8 cellular contexts compared by ENCODE assay signal in the genomic region with DNA sequence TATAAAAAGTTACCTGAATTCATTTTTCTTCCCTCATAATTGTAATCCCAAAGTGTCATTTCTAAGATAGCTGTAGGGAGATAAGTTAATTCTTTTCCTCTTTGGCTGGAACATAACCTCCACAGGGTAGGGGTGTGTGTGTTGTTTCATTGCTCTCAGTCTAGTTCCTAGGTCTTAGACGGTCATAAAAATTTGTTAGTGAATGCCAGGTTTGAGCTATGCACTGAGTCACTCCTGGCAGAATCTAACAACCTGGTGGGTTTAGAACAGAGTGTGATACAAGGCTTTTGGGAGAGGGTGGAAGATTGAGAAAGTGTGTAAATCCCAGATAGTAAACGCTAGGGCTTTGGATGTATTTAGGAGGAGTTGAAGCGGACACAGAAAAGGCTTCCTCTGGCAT. TPM values are rescaled to one million over a fixed set of nuclear protein-coding genes. Genes with fewer than 3 reads are reported as not detected.
DNase-seq lines count a peak whose midpoint lies in the region; ATAC-seq and TF ChIP-seq lines count a peak whose summit lies in the region.

No MANE protein-coding gene starts in this region.

- intact Hi-C loops in activated CD4-positive, alpha-beta T cell treated with anti-CD3 and anti-CD28 coated beads, Interleukin-2, amount 10 ng/mL, durations not matched to agents 24 days and 14 days (cut with micrococcal nuclease) = loop anchor here (10.0 kb wide), 1 partner anchor 93 kb away; a partner anchor contains a TSS

- H3K4me1 ChIP-seq in suprapubic skin = peaks cover 23% of the 10 kb centered on the region

- no peak for DNase-seq in activated CD4-positive, alpha-beta T cell treated with anti-CD3 and anti-CD28 coated beads, Interleukin-2, amount 10 ng/mL, durations not matched to agents 24 days and 14 days
- DNase-seq in activated CD4-positive, alpha-beta T cell treated with anti-CD3 and anti-CD28 coated beads for 1 hour = no peak
- DNase-seq in iris pigment epithelial cell (ENCODE audit: low read depth) = peak; percentile 53
- no peak for DNase-seq in suprapubic skin (ENCODE audit: low spot score in 2 of 2)
- no peak for DNase-seq in D341Med (ENCODE audit: low spot score)
- no peak for DNase-seq in SKM-1 (lab: John Stamatoyannopoulos, UW; ENCODE audit: unreplicated experiment)

- no peaks in the 10 kb centered on the region for H3K27me3 ChIP-seq in suprapubic skin

- 42% methylated on average over 3 of the region's 3 CpGs for whole genome bisulfite sequencing in suprapubic skin

- no peaks in the 10 kb centered on the region for H3K9me3 ChIP-seq in suprapubic skin

- H3K27me3 Mint-ChIP-seq in activated CD4-positive, alpha-beta T cell treated with anti-CD3 and anti-CD28 coated beads, Interleukin-2, amount 10 ng/mL, durations not matched to agents 24 days and 14 days = no peaks in the 10 kb centered on the region
- no peaks in the 10 kb centered on the region for H3K27me3 Mint-ChIP-seq in activated T-helper 17 cell treated with anti-CD3 and anti-CD28 coated beads, Interleukin-2, amount 50 U/mL, for 72 hours

- H3K4me3 ChIP-seq in suprapubic skin = peak overlapping the region; percentile 98

- H3K36me3 Mint-ChIP-seq in activated CD4-positive, alpha-beta T cell treated with anti-CD3 and anti-CD28 coated beads, Interleukin-2, amount 10 ng/mL, durations not matched to agents 24 days and 14 days (ENCODE audit: low read depth) = peaks cover 33% of the 10 kb centered on the region
- H3K36me3 Mint-ChIP-seq in activated T-helper 17 cell treated with anti-CD3 and anti-CD28 coated beads, Interleukin-2, amount 50 U/mL, for 72 hours (ENCODE audit: low read depth) = peaks cover 62% of the 10 kb centered on the region

- H3K4me3 Mint-ChIP-seq in activated CD4-positive, alpha-beta T cell treated with anti-CD3 and anti-CD28 coated beads, Interleukin-2, amount 10 ng/mL, durations not matched to agents 24 days and 14 days = peak overlapping the region; percentile 94
- H3K4me3 Mint-ChIP-seq in activated T-helper 17 cell treated with anti-CD3 and anti-CD28 coated beads, Interleukin-2, amount 50 U/mL, for 72 hours = peak overlapping the region; percentile 82

- peak overlapping the region; percentile 84 for H3K27ac Mint-ChIP-seq in activated CD4-positive, alpha-beta T cell treated with anti-CD3 and anti-CD28 coated beads, Interleukin-2, amount 10 ng/mL, durations not matched to agents 24 days and 14 days
- peak overlapping the region; percentile 91 for H3K27ac Mint-ChIP-seq in activated T-helper 17 cell treated with anti-CD3 and anti-CD28 coated beads, Interleukin-2, amount 50 U/mL, for 72 hours

- TF ChIP-seq CTCF in suprapubic skin (IDR thresholded peaks at IDR 0.05) = no peak

- H3K36me3 ChIP-seq in suprapubic skin = peaks cover 32% of the 10 kb centered on the region

- TF ChIP-seq EP300 in suprapubic skin (IDR thresholded peaks at IDR 0.05) = no peak

- H3K4me1 Mint-ChIP-seq in activated CD4-positive, alpha-beta T cell treated with anti-CD3 and anti-CD28 coated beads, Interleukin-2, amount 10 ng/mL, durations not matched to agents 24 days and 14 days = peaks cover 21% of the 10 kb centered on the region
- peaks cover 12% of the 10 kb centered on the region for H3K4me1 Mint-ChIP-seq in activated T-helper 17 cell treated with anti-CD3 and anti-CD28 coated beads, Interleukin-2, amount 50 U/mL, for 72 hours

- no peak for TF ChIP-seq POLR2A in suprapubic skin (IDR thresholded peaks at IDR 0.05)

- H3K27ac ChIP-seq in suprapubic skin = peak overlapping the region; percentile 90

- no peak for ATAC-seq in activated T-helper 17 cell treated with anti-CD3 and anti-CD28 coated beads, Interleukin-2, amount 50 U/mL, for 72 hours (replicated peaks)
- ATAC-seq in GM19397 (IDR thresholded peaks at IDR 0.05; ENCODE audit: unreplicated experiment) = no peak

- no peaks in the 10 kb centered on the region for H3K9me3 Mint-ChIP-seq in activated CD4-positive, alpha-beta T cell treated with anti-CD3 and anti-CD28 coated beads, Interleukin-2, amount 10 ng/mL, durations not matched to agents 24 days and 14 days
- H3K9me3 Mint-ChIP-seq in activated T-helper 17 cell treated with anti-CD3 and anti-CD28 coated beads, Interleukin-2, amount 50 U/mL, for 72 hours = no peaks in the 10 kb centered on the region

RNA-seq across cellular contexts. Expression of a gene that starts 0.9 kb away (rescaled TPM):
- total RNA-seq in activated CD4-positive, alpha-beta T cell treated with anti-CD3 and anti-CD28 coated beads, Interleukin-2, amount 10 ng/mL, durations not matched to agents 24 days and 14 days = 39.5 and 41.0 TPM in 2 replicates
- total RNA-seq in activated T-helper 17 cell treated with anti-CD3 and anti-CD28 coated beads, Interleukin-2, amount 50 U/mL, for 72 hours = 10 to 100 TPM; 30.0 to 43.3 TPM
- 10 to 100 TPM; 24.8 to 54.9 (median 36.1) TPM for total RNA-seq in suprapubic skin

RNA-seq across cellular contexts. Expression of a gene that starts 14.5 kb away (rescaled TPM):
- 4.0 and 4.2 TPM in 2 replicates for total RNA-seq in activated CD4-positive, alpha-beta T cell treated with anti-CD3 and anti-CD28 coated beads, Interleukin-2, amount 10 ng/mL, durations not matched to agents 24 days and 14 days
- total RNA-seq in activated T-helper 17 cell treated with anti-CD3 and anti-CD28 coated beads, Interleukin-2, amount 50 U/mL, for 72 hours = 1 to 10 TPM; 2.9 TPM
- 1 to 10 TPM; 3.8 to 6.7 (median 5.0) TPM for total RNA-seq in suprapubic skin

RNA-seq across cellular contexts. Expression of a gene that starts 14.8 kb away (rescaled TPM):
- 95.4 and 100 TPM in 2 replicates for total RNA-seq in activated CD4-positive, alpha-beta T cell treated with anti-CD3 and anti-CD28 coated beads, Interleukin-2, amount 10 ng/mL, durations not matched to agents 24 days and 14 days
- total RNA-seq in activated T-helper 17 cell treated with anti-CD3 and anti-CD28 coated beads, Interleukin-2, amount 50 U/mL, for 72 hours = 10 to 100 TPM; 90.7 to 95.1 TPM
- 10 to 100 TPM; 65.6 to 89.7 (median 76.5) TPM for total RNA-seq in suprapubic skin

RNA-seq across cellular contexts. Expression of a gene that starts 39.7 kb away (rescaled TPM):
- total RNA-seq in activated CD4-positive, alpha-beta T cell treated with anti-CD3 and anti-CD28 coated beads, Interleukin-2, amount 10 ng/mL, durations not matched to agents 24 days and 14 days = 2.5 and 2.6 TPM in 2 replicates
- under 1 TPM; 0.28 to 0.48 TPM for total RNA-seq in activated T-helper 17 cell treated with anti-CD3 and anti-CD28 coated beads, Interleukin-2, amount 50 U/mL, for 72 hours
- 10 to 100 TPM; 11.5 to 22.9 (median 16.1) TPM for total RNA-seq in suprapubic skin

RNA-seq across cellular contexts. Expression of a gene that starts 48.4 kb away (rescaled TPM):
- 90.4 and 91.6 TPM in 2 replicates for total RNA-seq in activated CD4-positive, alpha-beta T cell treated with anti-CD3 and anti-CD28 coated beads, Interleukin-2, amount 10 ng/mL, durations not matched to agents 24 days and 14 days
- total RNA-seq in activated T-helper 17 cell treated with anti-CD3 and anti-CD28 coated beads, Interleukin-2, amount 50 U/mL, for 72 hours = 10 to 100 TPM; 63.6 to 86.7 TPM
- 10 to 100 TPM; 42.9 to 50.0 (median 44.6) TPM for total RNA-seq in suprapubic skin
